1 cellular context compared by ENCODE assay signal in genomic region chr22:29394931-29395581, GRCh38.
TF ChIP-seq lines count a peak whose summit lies in the region.

No MANE protein-coding gene starts in this region.

TF ChIP-seq in HepG2, 621 proteins besides CTCF, POLR2A, EP300 and RAD21 (continued from another document and continues in another):
- TF ChIP-seq ZNF609 (CRISPR knock-in tag; IDR thresholded peaks at IDR 0.05; ENCODE audit: borderline replicate concordance) (no peak), ATRX (CRISPR knock-in tag; IDR thresholded peaks at IDR 0.05; ENCODE audit: borderline replicate concordance) (no peak), ZNF512B (CRISPR knock-in tag; IDR thresholded peaks at IDR 0.05; ENCODE audit: borderline replicate concordance) (no peak), FIP1L1 (IDR thresholded peaks at IDR 0.05; ENCODE audit: borderline replicate concordance, insufficient read depth, low read depth, low read length) (no peak), MTF2 (CRISPR knock-in tag; IDR thresholded peaks at IDR 0.05; ENCODE audit: borderline replicate concordance) (no peak), CREB3 (CRISPR knock-in tag; IDR thresholded peaks at IDR 0.05) (no peak), SMARCC2 (IDR thresholded peaks at IDR 0.05) (no peak), NONO (IDR thresholded peaks at IDR 0.05) (no peak), NONO (CRISPR knock-in tag; conservative IDR thresholded peaks at IDR 0.05) (no peak), AGO1 (IDR thresholded peaks at IDR 0.05; ENCODE audit: low read depth, low read length, poor library complexity, severe bottlenecking) (no peak), ZMYM2 (CRISPR knock-in tag; IDR thresholded peaks at IDR 0.05) (no peak), ZNF282 (IDR thresholded peaks at IDR 0.05; ENCODE audit: partially characterized antibody) (no peak), GZF1 (CRISPR knock-in tag; IDR thresholded peaks at IDR 0.05) (no peak), TBX3 (IDR thresholded peaks at IDR 0.05; ENCODE audit: borderline replicate concordance) (no peak), NFAT5 (CRISPR knock-in tag; IDR thresholded peaks at IDR 0.05) (no peak), MEIS1 (CRISPR knock-in tag; IDR thresholded peaks at IDR 0.05; ENCODE audit: borderline replicate concordance) (no peak), SMARCE1 (IDR thresholded peaks at IDR 0.05; ENCODE audit: borderline replicate concordance) (no peak), ZNF142 (CRISPR knock-in tag; IDR thresholded peaks at IDR 0.05) (no peak), ATF7 (IDR thresholded peaks at IDR 0.05) (no peak), ATF7 (CRISPR knock-in tag; IDR thresholded peaks at IDR 0.05) (no peak), MTA3 (CRISPR knock-in tag; IDR thresholded peaks at IDR 0.05) (no peak), SALL1 (CRISPR knock-in tag; IDR thresholded peaks at IDR 0.05) (peak; percentile 17; the same call in 1 of the 2 replicates), HMG20A (CRISPR knock-in tag; IDR thresholded peaks at IDR 0.05; ENCODE audit: borderline replicate concordance) (0 out of 2 replicates have a peak, but pooled peaks have one; percentile 24), ZSCAN31 (CRISPR knock-in tag; IDR thresholded peaks at IDR 0.05; ENCODE audit: low read depth) (no peak), IRF2 (CRISPR knock-in tag; IDR thresholded peaks at IDR 0.05) (0 out of 2 replicates have a peak, but pooled peaks have one; percentile 29), ZNF367 (CRISPR knock-in tag; IDR thresholded peaks at IDR 0.05; ENCODE audit: borderline replicate concordance) (no peak), TFAP4 (IDR thresholded peaks at IDR 0.05; ENCODE audit: borderline replicate concordance, low read depth) (no peak), ZNF780A (CRISPR knock-in tag; IDR thresholded peaks at IDR 0.05) (no peak), ZNF772 (CRISPR knock-in tag; IDR thresholded peaks at IDR 0.05) (no peak), SP2 (CRISPR knock-in tag; IDR thresholded peaks at IDR 0.05) (no peak), GTF2F1 (IDR thresholded peaks at IDR 0.05; ENCODE audit: low read length) (no peak)
